15 cellular contexts compared by ENCODE assay signal in the genomic region with DNA sequence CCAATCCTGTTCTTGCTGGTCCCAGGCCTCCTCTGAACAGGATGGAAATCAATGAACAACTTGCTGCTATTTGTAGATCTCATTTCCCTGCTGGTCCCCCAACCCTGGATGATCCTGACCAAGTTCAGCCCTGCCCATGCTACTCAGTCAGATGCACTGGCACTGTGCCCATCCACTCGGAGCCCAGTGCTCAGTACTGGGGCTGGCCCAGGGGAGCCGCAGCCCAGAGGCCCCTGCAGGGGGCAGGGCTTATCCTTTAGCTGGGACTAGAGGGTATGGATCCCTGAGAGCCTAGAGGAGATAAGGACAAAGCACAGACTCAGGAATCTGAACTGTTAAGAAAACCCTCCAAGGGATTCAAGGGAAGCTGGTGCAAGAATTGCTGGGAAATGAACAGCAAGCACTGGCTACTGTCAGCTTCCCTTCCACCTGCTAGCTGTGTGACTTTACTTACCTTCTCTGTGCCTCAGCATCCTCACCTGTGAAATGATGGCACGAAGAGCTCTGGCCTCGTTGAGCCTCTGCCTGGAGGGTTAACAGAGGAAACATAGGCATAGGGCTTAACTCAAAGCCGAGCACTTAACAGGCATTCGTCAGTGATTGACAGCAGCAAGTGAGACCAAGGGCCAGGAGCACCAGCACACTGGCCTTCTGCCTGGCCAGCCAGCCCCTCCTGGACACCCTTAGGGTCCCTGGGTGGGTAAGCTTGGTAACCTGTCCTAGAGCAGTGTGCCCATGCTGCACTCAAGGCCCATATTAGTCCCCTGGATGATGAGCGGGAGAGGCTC. TPM values are rescaled to one million over a fixed set of nuclear protein-coding genes. Genes with fewer than 3 reads are reported as not detected.
A peak's percentile ranks its signal among the peaks of the same experiment; 100 is the strongest.
DNase-seq lines count a peak whose midpoint lies in the region; FAIRE-seq and TF ChIP-seq lines count a peak whose summit lies in the region.
"Had no signal": no experiment of that assay in that cellular context is flagged by ENCODE, and none has a peak within 500 bp of the region (broad histone marks: within the 10 kb centered on the region; RNA-seq: fewer than 3 reads in every experiment).

No MANE protein-coding gene starts in this region.

- no peak overlapping the region for H2AFZ ChIP-seq in GM23248
- H2AFZ ChIP-seq: PC-9 had no signal

- H3K4me2 ChIP-seq in GM23248 (ENCODE audit: unreplicated experiment): no peak overlapping the region
- H3K4me2 ChIP-seq: BLaER1, PC-9 had no signal

- H3K27me3 Mint-ChIP-seq in T-helper 2 cell treated with Interferon-gamma antibody and Interleukin-4, amounts not matched to agents 5 μg/mL and 100 μg/mL, for 36 hours (ENCODE audit: low read depth): peaks cover 28% of the 10 kb centered on the region
- H3K27me3 Mint-ChIP-seq in endothelial cell (ENCODE audit: unreplicated experiment): peaks cover 9% of the 10 kb centered on the region

- peaks cover 6% of the 10 kb centered on the region for H3K27me3 ChIP-seq in GM23248 (replicated peaks; ENCODE audit: insufficient read depth)
- peaks cover 2% of the 10 kb centered on the region for H3K27me3 ChIP-seq in bronchial epithelial cell (ENCODE audit: control insufficient read depth, insufficient read depth, low read length)
- H3K27me3 ChIP-seq: BLaER1 had no signal

- no peaks in the 10 kb centered on the region for H4K20me1 ChIP-seq in GM23248 (ENCODE audit: insufficient read depth)
- H4K20me1 ChIP-seq: BLaER1 had no signal

- H3K4me3 ChIP-seq in GM23248 (no peak overlapping the region), bronchial epithelial cell (ENCODE audit: low read depth, low read length) (no peak overlapping the region)
- H3K4me3 ChIP-seq: BLaER1, PC-9 had no signal

- peak; percentile 86 for FAIRE-seq in bronchial epithelial cell (lab: Jason Lieb, UNC)
- no peak for FAIRE-seq in GM12892 (lab: Jason Lieb, UNC)
- FAIRE-seq: endothelial cell of umbilical vein, keratinocyte had no signal

- no peak overlapping the region for H3K27ac ChIP-seq in GM23248
- H3K27ac ChIP-seq: BLaER1, PC-9 had no signal

- no peaks in the 10 kb centered on the region for H3K36me3 ChIP-seq in GM23248 (ENCODE audit: low read depth)
- no peaks in the 10 kb centered on the region for H3K36me3 ChIP-seq in bronchial epithelial cell (ENCODE audit: control insufficient read depth, insufficient read depth, low read length)
- H3K36me3 ChIP-seq: BLaER1 had no signal

- no peak overlapping the region for H3K9ac ChIP-seq in GM23248
- H3K9ac ChIP-seq: BLaER1 had no signal

- H3K9me3 ChIP-seq in GM23248 (ENCODE audit: low read depth): no peaks in the 10 kb centered on the region

- H3K9me2 ChIP-seq in GM23248 (ENCODE audit: insufficient read depth): no peaks in the 10 kb centered on the region

- no peak overlapping the region for H3K27ac Mint-ChIP-seq in T-helper 2 cell treated with Interferon-gamma antibody and Interleukin-4, amounts not matched to agents 5 μg/mL and 100 μg/mL, for 36 hours
- no peak overlapping the region for H3K27ac Mint-ChIP-seq in endothelial cell (ENCODE audit: unreplicated experiment)
- H3K27ac Mint-ChIP-seq: activated naive CD8-positive, alpha-beta T cell had no signal

- no peaks in the 10 kb centered on the region for H3F3A ChIP-seq in GM23248 (ENCODE audit: insufficient read depth)

- no peak for TF ChIP-seq CTCF in bronchial epithelial cell (IDR thresholded peaks at IDR 0.05; ENCODE audit: insufficient read depth, low read length, severe bottlenecking)
- no peak for TF ChIP-seq CTCF in endothelial cell (IDR thresholded peaks at IDR 0.05; ENCODE audit: unreplicated experiment)

- H3K4me3 Mint-ChIP-seq in T-helper 2 cell treated with Interferon-gamma antibody and Interleukin-4, amounts not matched to agents 5 μg/mL and 100 μg/mL, for 36 hours: no peak overlapping the region
- no peak overlapping the region for H3K4me3 Mint-ChIP-seq in endothelial cell (ENCODE audit: unreplicated experiment)
- H3K4me3 Mint-ChIP-seq: activated naive CD8-positive, alpha-beta T cell had no signal

- WGBS in GM23248 (ENCODE audit: low coverage in 1 of 2, low lambda C conversion rate in 2 of 2, missing lambda C conversion rate in 2 of 2), 2 experiments: 49 to 56% methylated on average over 7 of the region's 7 CpGs

- no peaks in the 10 kb centered on the region for H3K79me2 ChIP-seq in GM23248 (ENCODE audit: insufficient read depth)

- no peaks in the 10 kb centered on the region for H3K36me3 Mint-ChIP-seq in T-helper 2 cell treated with Interferon-gamma antibody and Interleukin-4, amounts not matched to agents 5 μg/mL and 100 μg/mL, for 36 hours (ENCODE audit: low read depth)
- peaks cover 5% of the 10 kb centered on the region for H3K36me3 Mint-ChIP-seq in endothelial cell (ENCODE audit: low read depth, unreplicated experiment)

- H3K9me3 Mint-ChIP-seq in T-helper 2 cell treated with Interferon-gamma antibody and Interleukin-4, amounts not matched to agents 5 μg/mL and 100 μg/mL, for 36 hours: no peaks in the 10 kb centered on the region
- H3K9me3 Mint-ChIP-seq in endothelial cell (ENCODE audit: unreplicated experiment): no peaks in the 10 kb centered on the region

- H3K4me1 ChIP-seq in GM23248 (ENCODE audit: insufficient read depth): no peaks in the 10 kb centered on the region

- in situ Hi-C loops in GM23248 (cut with MboI): no loop called here

- H3K4me1 Mint-ChIP-seq in T-helper 2 cell treated with Interferon-gamma antibody and Interleukin-4, amounts not matched to agents 5 μg/mL and 100 μg/mL, for 36 hours (ENCODE audit: low read depth): no peaks in the 10 kb centered on the region
- no peaks in the 10 kb centered on the region for H3K4me1 Mint-ChIP-seq in endothelial cell (ENCODE audit: unreplicated experiment)

- TF ChIP-seq POLR2A in GM12892 (IDR thresholded peaks at IDR 0.05; ENCODE audit: low read depth, low read length): no peak

- peak; percentile 22 for DNase-seq in GM23248
- DNase-seq in NCI-H226: peak; percentile 34
- no peak for DNase-seq in bronchial epithelial cell (ENCODE audit: low read depth)
- peak; percentile 81 for DNase-seq in myocyte (ENCODE audit: low read depth)
- no peak for DNase-seq in GM12892 (ENCODE audit: insufficient read length)
- no peak for DNase-seq in T-helper 2 cell treated with Interferon-gamma antibody and Interleukin-4, amounts not matched to agents 5 μg/mL and 100 μg/mL, for 36 hours (ENCODE audit: low spot score)
- no peak for DNase-seq in iPS-NIHi11 (ENCODE audit: low spot score)
- no peak for DNase-seq in endothelial cell (ENCODE audit: low spot score)
- DNase-seq: NCI-H2227 treated with DMSO at 0.1 percent for 48 hours had no signal

RNA-seq across cellular contexts. Expression of gene C1QL1, which starts 29.8 kb away (rescaled TPM):
- total RNA-seq in GM23248 (2014; rRNA removed; shearing (Covaris generic)): 0.86 TPM in 1 of 2 replicates, not detected in the other
- 0.14 and 0.77 TPM in 2 replicates for polyA plus RNA-seq in GM23248 (2016; fragmentation: Nextera tagmentation; extraction: Ambion mirVana)
- not detected in 2 replicates for total RNA-seq in bronchial epithelial cell
- 0.11 TPM in 1 of 2 replicates, not detected in the other for total RNA-seq in myocyte
- 0.84 TPM for polyA plus RNA-seq in myocyte (2012)
- polyA plus RNA-seq in GM12892 (2012; ENCODE audit: missing spikeins): not detected
- not detected for total RNA-seq in endothelial cell (ENCODE audit: unreplicated experiment)
- total RNA-seq: mononuclear cell had no signal

RNA-seq across cellular contexts. Expression of gene KIF18B, which starts 50.4 kb away (rescaled TPM):
- total RNA-seq in GM23248 (2014; rRNA removed; shearing (Covaris generic)): 1.4 and 2.1 TPM in 2 replicates
- polyA plus RNA-seq in GM23248 (2016; fragmentation: Nextera tagmentation; extraction: Ambion mirVana): 4.5 and 4.6 TPM in 2 replicates
- 0.13 TPM in 1 of 2 replicates, not detected in the other for total RNA-seq in bronchial epithelial cell
- 0.03 TPM in 1 of 2 replicates, not detected in the other for total RNA-seq in myocyte
- 0.09 TPM for polyA plus RNA-seq in myocyte (2012)
- polyA plus RNA-seq in GM12892 (2012; ENCODE audit: missing spikeins): 9.7 TPM
- 7.1 TPM for total RNA-seq in endothelial cell (ENCODE audit: unreplicated experiment)

RNA-seq across cellular contexts. Expression of gene DCAKD, which starts 53.5 kb away (rescaled TPM):
- 37.1 and 45.8 TPM in 2 replicates for total RNA-seq in GM23248 (2014; rRNA removed; shearing (Covaris generic))
- 24.8 and 28.0 TPM in 2 replicates for polyA plus RNA-seq in GM23248 (2016; fragmentation: Nextera tagmentation; extraction: Ambion mirVana)
- total RNA-seq in bronchial epithelial cell: 18.2 and 25.9 TPM in 2 replicates
- 67.0 and 75.5 TPM in 2 replicates for total RNA-seq in myocyte
- 57.9 TPM for polyA plus RNA-seq in myocyte (2012)
- 18.1 TPM for polyA plus RNA-seq in GM12892 (2012; ENCODE audit: missing spikeins)
- 29.2 TPM for total RNA-seq in endothelial cell (ENCODE audit: unreplicated experiment)

Comparison
In these comparisons a context has a peak if more than half of its experiments do, and no peak if none do; other contexts are left out.
1. DNase-seq: peak in GM23248 (single experiment), NCI-H226 (single experiment) and myocyte (single experiment); none in bronchial epithelial cell (single experiment), GM12892 (single experiment), T-helper 2 cell treated with Interferon-gamma antibody and Interleukin-4, amounts not matched to agents 5 μg/mL and 100 μg/mL, for 36 hours (single experiment), iPS-NIHi11 (single experiment) and endothelial cell (single experiment).